In genomic region chr16:23357761-23358290, GRCh38 we compare ENCODE assay signal across 31 cellular contexts. TPM values are rescaled to one million over a fixed set of nuclear protein-coding genes. Genes with fewer than 3 reads are reported as not detected.
DNase-seq lines count a peak whose midpoint lies in the region; ATAC-seq and TF ChIP-seq lines count a peak whose summit lies in the region.
"Had no signal": no experiment of that assay in that cellular context is flagged by ENCODE, and none has a peak within 500 bp of the region (broad histone marks: within the 10 kb centered on the region; RNA-seq: fewer than 3 reads in every experiment).

No MANE protein-coding gene starts in this region.

- peaks cover 0 to 2% (median 0%) of the 10 kb centered on the region in 11 donors for H3K9me3 Mint-ChIP-seq in naive thymus-derived CD4-positive, alpha-beta T cell
- H3K9me3 Mint-ChIP-seq: activated naive CD4-positive, alpha-beta T cell treated with anti-CD3 and anti-CD28 coated beads for 36 hours; activated T-cell treated with anti-CD3 and anti-CD28 coated beads, Interleukin-2, amount 50 U/mL, for 72 hours; neural progenitor cell had no signal

- peaks cover 15% of the 10 kb centered on the region for H3K4me1 ChIP-seq in mucosa of descending colon (ENCODE audit: low read depth)
- H3K4me1 ChIP-seq in gastroesophageal sphincter = peaks cover 0 to 11% (median 0%) of the 10 kb centered on the region in 3 donors
- H3K4me1 ChIP-seq in naive thymus-derived CD4-positive, alpha-beta T cell (ENCODE audit: control insufficient read depth in 2 of 2, insufficient read depth in 2 of 2, low read length in 2 of 2) = no peaks in the 10 kb centered on the region
- H3K4me1 ChIP-seq: neural progenitor cell, parathyroid adenoma had no signal

- H3K27ac Mint-ChIP-seq in naive thymus-derived CD4-positive, alpha-beta T cell = no peak overlapping the region
- H3K27ac Mint-ChIP-seq: activated naive CD4-positive, alpha-beta T cell treated with anti-CD3 and anti-CD28 coated beads for 36 hours; activated T-cell treated with anti-CD3 and anti-CD28 coated beads, Interleukin-2, amount 50 U/mL, for 72 hours; neural progenitor cell had no signal

- peaks cover 0 to 12% (median 7%) of the 10 kb centered on the region in 5 donors for H3K27me3 Mint-ChIP-seq in naive thymus-derived CD4-positive, alpha-beta T cell

- no peaks in the 10 kb centered on the region for H3K36me3 Mint-ChIP-seq in naive thymus-derived CD4-positive, alpha-beta T cell
- H3K36me3 Mint-ChIP-seq: neural progenitor cell had no signal

- no peak overlapping the region for H3K27ac ChIP-seq in gastroesophageal sphincter
- no peak overlapping the region for H3K27ac ChIP-seq in naive thymus-derived CD4-positive, alpha-beta T cell (ENCODE audit: low read depth, low read length)
- H3K27ac ChIP-seq: GM23248, left ventricle myocardium inferior, neural progenitor cell, parathyroid adenoma, stomach, thyroid gland had no signal

- no CpG with 5 or more reads among the region's 8 CpGs for WGBS in gastroesophageal sphincter (ENCODE audit: low coverage in 1 of 2), 2 donors

- POLR2A ChIA-PET in naive thymus-derived CD4-positive, alpha-beta T cell (lab: Charles Lee) = no interaction called here

- CTCF ChIA-PET in naive thymus-derived CD4-positive, alpha-beta T cell (lab: Charles Lee) = no interaction called here

- ATAC-seq in mucosa of descending colon = peak; percentile 15
- ATAC-seq in gastroesophageal sphincter = no peak
- no peak for ATAC-seq in naive thymus-derived CD4-positive, alpha-beta T cell
- ATAC-seq: activated T-cell treated with anti-CD3 and anti-CD28 coated beads, Interleukin-2, amount 50 U/mL, for 72 hours; esophagus mucosa; K562 had no signal

- H3K9me3 ChIP-seq in mucosa of descending colon (no peaks in the 10 kb centered on the region), gastroesophageal sphincter (peaks cover 0 to 4% (median 0%) of the 10 kb centered on the region in 3 donors)
- H3K9me3 ChIP-seq in naive thymus-derived CD4-positive, alpha-beta T cell (ENCODE audit: control insufficient read depth in 2 of 3, low read length in 3 of 3) = no peaks in the 10 kb centered on the region
- H3K9me3 ChIP-seq: left ventricle myocardium inferior, stomach, thyroid gland had no signal

- intact Hi-C loops in mucosa of descending colon (cut with DNase I, micrococcal nuclease) = no loop called here
- intact Hi-C loops in naive thymus-derived CD4-positive, alpha-beta T cell (cut with micrococcal nuclease) = no loop called here

- peak; percentile 67 for DNase-seq in COLO668 (lab: John Stamatoyannopoulos, UW; ENCODE audit: unreplicated experiment)
- DNase-seq in DMS153 treated with DMSO at 0.1 percent for 48 hours (lab: John Stamatoyannopoulos, UW; ENCODE audit: unreplicated experiment) = peak; percentile 34
- peak; percentile 73 for DNase-seq in NCI-H510A treated with DMSO at 0.1 percent for 48 hours (lab: John Stamatoyannopoulos, UW)
- DNase-seq in mucosa of descending colon = peak in 2 of 3 donors; percentile 41 to 44
- no peak for DNase-seq in NOMO-1 treated with DMSO at 0.1 percent for 48 hours (lab: John Stamatoyannopoulos, UW; ENCODE audit: unreplicated experiment)
- no peak for DNase-seq in naive thymus-derived CD4-positive, alpha-beta T cell
- DNase-seq: activated CD4-positive, alpha-beta T cell treated with anti-CD3 and anti-CD28 coated beads, Interleukin-2, amount 50 U/mL, for 48 hours; activated CD4-positive, CD25-positive, alpha-beta regulatory T cell treated with anti-CD3 and anti-CD28 coated beads, Interleukin-2, amount 50 U/mL, for 72 hours; activated naive CD4-positive, alpha-beta T cell treated with anti-CD3 and anti-CD28 coated beads for 36 hours; activated T-cell treated with anti-CD3 and anti-CD28 coated beads, Interleukin-2, amount 50 U/mL, for 72 hours; C1 segment of cervical spinal cord; cerebellar nuclear complex; COR-L47; GM23248; head of caudate nucleus; left ventricle myocardium inferior; mesendoderm; NCI-H1048; NCI-H187 treated with DMSO at 0.1 percent for 48 hours; NCI-H345; stimulated activated CD4-positive, alpha-beta T cell treated with anti-CD3 and anti-CD28 coated beads, Interleukin-2, amount 100 ng/mL, for 24 hours; stomach; thyroid gland had no signal

- no peak overlapping the region for H3K4me3 Mint-ChIP-seq in naive thymus-derived CD4-positive, alpha-beta T cell
- H3K4me3 Mint-ChIP-seq: activated naive CD4-positive, alpha-beta T cell treated with anti-CD3 and anti-CD28 coated beads for 36 hours; activated T-cell treated with anti-CD3 and anti-CD28 coated beads, Interleukin-2, amount 50 U/mL, for 72 hours; neural progenitor cell had no signal

- H3K4me3 ChIP-seq in mucosa of descending colon (no peak overlapping the region), gastroesophageal sphincter (no peak overlapping the region)
- H3K4me3 ChIP-seq in naive thymus-derived CD4-positive, alpha-beta T cell (ENCODE audit: low read length) = no peak overlapping the region
- H3K4me3 ChIP-seq: GM23248, K562, left ventricle myocardium inferior, neural progenitor cell, stomach, thyroid gland had no signal

- no peak for TF ChIP-seq EP300 in gastroesophageal sphincter (IDR thresholded peaks at IDR 0.05)

- peaks cover 9% of the 10 kb centered on the region for H3K27me3 ChIP-seq in gastroesophageal sphincter
- H3K27me3 ChIP-seq in naive thymus-derived CD4-positive, alpha-beta T cell (ENCODE audit: control insufficient read depth in 2 of 2, insufficient read depth in 2 of 2, low read length in 2 of 2) = no peaks in the 10 kb centered on the region
- H3K27me3 ChIP-seq: neural progenitor cell, thyroid gland had no signal

- no peaks in the 10 kb centered on the region for H3K4me1 Mint-ChIP-seq in naive thymus-derived CD4-positive, alpha-beta T cell
- H3K4me1 Mint-ChIP-seq: neural progenitor cell had no signal

- TF ChIP-seq CTCF in mucosa of descending colon (IDR thresholded peaks at IDR 0.05) = no peak
- TF ChIP-seq CTCF in gastroesophageal sphincter (IDR thresholded peaks at IDR 0.05) = no peak

- TF ChIP-seq POLR2A in gastroesophageal sphincter (IDR thresholded peaks at IDR 0.05) = no peak

- H3K36me3 ChIP-seq in mucosa of descending colon (ENCODE audit: low read depth) (no peaks in the 10 kb centered on the region), gastroesophageal sphincter (no peaks in the 10 kb centered on the region)
- no peaks in the 10 kb centered on the region for H3K36me3 ChIP-seq in naive thymus-derived CD4-positive, alpha-beta T cell (ENCODE audit: control insufficient read depth in 2 of 3, insufficient read depth in 3 of 3, low read length in 3 of 3)
- H3K36me3 ChIP-seq: left ventricle myocardium inferior, neural progenitor cell, stomach, thyroid gland had no signal

RNA-seq across cellular contexts. Expression of gene SCNN1B, which starts 55.7 kb away (rescaled TPM):
- total RNA-seq in mucosa of descending colon = 100 to 1,000 TPM; 164 to 452 (median 204) TPM
- 1 to 10 TPM in 3 of 4 donors, under 1 TPM in 1; 0.31 to 4.7 (median 2.6) TPM for total RNA-seq in gastroesophageal sphincter
- total RNA-seq in naive thymus-derived CD4-positive, alpha-beta T cell = not detected
- polyA plus RNA-seq in naive thymus-derived CD4-positive, alpha-beta T cell = not detected
- total RNA-seq: activated naive CD4-positive, alpha-beta T cell treated with anti-CD3 and anti-CD28 coated beads for 36 hours; activated T-cell treated with anti-CD3 and anti-CD28 coated beads, Interleukin-2, amount 50 U/mL, for 72 hours; fibroblast of villous mesenchyme; GM23248; K562; left ventricle myocardium inferior; T-helper 2 cell treated with Interferon-gamma antibody and Interleukin-4, amounts not matched to agents 100 ng/mL and 5 ng/mL, for 36 hours had no signal
- polyA plus RNA-seq: AG04450, GM23248, K562 had no signal

Comparison
In these comparisons a context has a peak if more than half of its experiments do, and no peak if none do; other contexts are left out.
1. DNase-seq: peak in COLO668 (single experiment), DMS153 treated with DMSO at 0.1 percent for 48 hours (single experiment), NCI-H510A treated with DMSO at 0.1 percent for 48 hours (single experiment) and mucosa of descending colon (2 of 3); none in NOMO-1 treated with DMSO at 0.1 percent for 48 hours (single experiment) and naive thymus-derived CD4-positive, alpha-beta T cell (0 of 9).
2. RNA of gene SCNN1B, which starts 55.7 kb away (total RNA-seq): 164 to 452 TPM in mucosa of descending colon; 0.31 to 4.7 TPM in gastroesophageal sphincter and not detected in naive thymus-derived CD4-positive, alpha-beta T cell; every median in the first group is over 10 times any median in the second.